In genomic region chr10:111137012-111137411, GRCh38 we compare ENCODE assay signal across 24 cellular contexts.
DNase-seq lines count a peak whose midpoint lies in the region; ATAC-seq, FAIRE-seq and TF ChIP-seq lines count a peak whose summit lies in the region.
"Had no signal": no experiment of that assay in that cellular context is flagged by ENCODE, and none has a peak within 500 bp of the region (broad histone marks: within the 10 kb centered on the region; RNA-seq: fewer than 3 reads in every experiment).

No MANE protein-coding gene starts in this region.

- H3K27me3 Mint-ChIP-seq in WTC11 (ENCODE audit: low read depth) = peaks cover 9% of the 10 kb centered on the region

- H3K4me1 ChIP-seq in HUES64 (ENCODE audit: insufficient read depth, low read length) = peaks cover 34% of the 10 kb centered on the region
- H3K4me1 ChIP-seq in HepG2 (ENCODE audit: insufficient read depth, low read length) = peaks cover 17% of the 10 kb centered on the region
- H3K4me1 ChIP-seq: BLaER1 treated with 17β-estradiol and CSF1 and Interleukin-3, amounts not matched to agents 10 nM and 100 nM; thyroid gland had no signal

- H3K9me3 ChIP-seq in HUES64 (ENCODE audit: insufficient read depth, low read depth, low read length) = no peaks in the 10 kb centered on the region
- H3K9me3 ChIP-seq in HepG2 (ENCODE audit: low read length) = no peaks in the 10 kb centered on the region
- H3K9me3 ChIP-seq: thyroid gland had no signal

- no peaks in the 10 kb centered on the region for H3K79me2 ChIP-seq in HepG2 (ENCODE audit: insufficient read depth, low read length)

- H3K36me3 ChIP-seq in HUES64 (ENCODE audit: insufficient read depth, low read length) (no peaks in the 10 kb centered on the region), HepG2 (replicated peaks in 1 of 2; ENCODE audit: control insufficient read depth in 1 of 2, insufficient read depth in 2 of 2, low read length in 2 of 2) (no peaks in the 10 kb centered on the region)
- H3K36me3 ChIP-seq: BLaER1 treated with 17β-estradiol and CSF1 and Interleukin-3, amounts not matched to agents 10 nM and 100 nM; thyroid gland had no signal

- H3K27ac ChIP-seq in 22Rv1 (peak overlapping the region; percentile 92), HUES64 (ENCODE audit: low read depth, low read length) (peak overlapping the region; percentile 92; the same call in 1 of the 2 replicates), HepG2 (ENCODE audit: extremely low read length, insufficient read depth, low read length) (no peak overlapping the region)
- H3K27ac ChIP-seq: BLaER1 treated with 17β-estradiol and CSF1 and Interleukin-3, amounts not matched to agents 10 nM and 100 nM; thyroid gland had no signal

- H3K9ac ChIP-seq in HUES64 (ENCODE audit: low read depth, low read length) (no peak overlapping the region), HepG2 (ENCODE audit: insufficient read depth, low read depth, low read length) (no peak overlapping the region)
- H3K9ac ChIP-seq: BLaER1 treated with 17β-estradiol and CSF1 and Interleukin-3, amounts not matched to agents 10 nM and 100 nM had no signal

- peak; percentile 97 for ATAC-seq in WTC11
- peak; percentile 81 for ATAC-seq in HepG2
- ATAC-seq: HCT116, Panc1 had no signal

- peaks cover 49% of the 10 kb centered on the region for H3K4me1 Mint-ChIP-seq in WTC11
- H3K4me1 Mint-ChIP-seq: activated naive CD4-positive, alpha-beta T cell treated with anti-CD3 and anti-CD28 coated beads, Interleukin-2, amount 50 U/mL, for 24 hours; memory B cell; nephron progenitor cell had no signal

- no peak for FAIRE-seq in HepG2 (lab: Jason Lieb, UNC)
- FAIRE-seq: colon, GM18507, TTC549 had no signal

- peak overlapping the region; percentile 93 for H3K27ac Mint-ChIP-seq in WTC11
- H3K27ac Mint-ChIP-seq: activated naive CD4-positive, alpha-beta T cell treated with anti-CD3 and anti-CD28 coated beads, Interleukin-2, amount 50 U/mL, for 24 hours; memory B cell; nephron progenitor cell had no signal

- no peak for TF ChIP-seq RAD21 in HepG2 (CRISPR knock-in tag; IDR thresholded peaks at IDR 0.05)

- peaks cover 32% of the 10 kb centered on the region for H3K9me3 Mint-ChIP-seq in WTC11
- H3K9me3 Mint-ChIP-seq: activated naive CD4-positive, alpha-beta T cell treated with anti-CD3 and anti-CD28 coated beads, Interleukin-2, amount 50 U/mL, for 24 hours had no signal

- no peak for TF ChIP-seq EP300 in HepG2 (IDR thresholded peaks at IDR 0.05; ENCODE audit: low read depth in 2 of 2, low read length in 2 of 2)
- no peak for TF ChIP-seq EP300 in HepG2 (CRISPR knock-in tag; IDR thresholded peaks at IDR 0.05; ENCODE audit: borderline replicate concordance)

- peak overlapping the region; percentile 17; the same call in 1 of the 2 replicates for H3K4me3 ChIP-seq in HUES64 (ENCODE audit: low read length)
- H3K4me3 ChIP-seq in HepG2 (replicated peaks in 1 of 3; ENCODE audit: insufficient read depth in 1 of 3, low read depth in 2 of 3, low read length in 3 of 3) = no peak overlapping the region
- H3K4me3 ChIP-seq: BLaER1 treated with 17β-estradiol and CSF1 and Interleukin-3, amounts not matched to agents 10 nM and 100 nM; thyroid gland had no signal

- no peak for TF ChIP-seq POLR2A in HepG2 (IDR thresholded peaks at IDR 0.05; ENCODE audit: insufficient read depth in 1 of 2, low read depth in 2 of 2, low read length in 2 of 2)

- peak overlapping the region; percentile 24 for H3K4me3 Mint-ChIP-seq in WTC11
- H3K4me3 Mint-ChIP-seq: activated naive CD4-positive, alpha-beta T cell treated with anti-CD3 and anti-CD28 coated beads, Interleukin-2, amount 50 U/mL, for 24 hours; memory B cell; nephron progenitor cell had no signal

- H3K27me3 ChIP-seq in HUES64 (ENCODE audit: insufficient read depth, low read length) (peaks cover 6% of the 10 kb centered on the region; the same call in 1 of the 2 replicates), HepG2 (ENCODE audit: control insufficient read depth in 1 of 2, insufficient read depth in 2 of 2, low read length in 2 of 2) (peaks cover 1 to 12% of the 10 kb centered on the region in 2 experiments; a peak in 3 of 5 replicates)
- H3K27me3 ChIP-seq: BLaER1 treated with 17β-estradiol and CSF1 and Interleukin-3, amounts not matched to agents 10 nM and 100 nM; thyroid gland had no signal

- TF ChIP-seq CTCF in 22Rv1 (IDR thresholded peaks at IDR 0.05) = 0 out of 2 replicates have a peak, but pooled peaks have one; percentile 19
- TF ChIP-seq CTCF in WTC11 (IDR thresholded peaks at IDR 0.05) = no peak
- TF ChIP-seq CTCF in HepG2 (CRISPR knock-in tag; IDR thresholded peaks at IDR 0.05) = no peak

- DNase-seq in WTC11 (ENCODE audit: low spot score) (peak; percentile 46), HepG2 (ENCODE audit: low spot score) (peak; percentile 13), anterior cingulate cortex (lab: John Stamatoyannopoulos, UW) (no peak), hepatic stellate cell (ENCODE audit: low spot score) (no peak), OCI-M2 (lab: John Stamatoyannopoulos, UW; ENCODE audit: unreplicated experiment) (no peak), NCI-H2029 treated with DMSO at 0.1 percent for 48 hours (lab: John Stamatoyannopoulos, UW) (no peak)
- DNase-seq: activated T-cell treated with anti-CD3 and anti-CD28 coated beads, Interleukin-2, amount 50 U/mL, for 1 hour; foreskin melanocyte; Kasumi-1; NCI-H1436 treated with DMSO at 0.1 percent for 48 hours; NCI-H69; nephron progenitor cell; stimulated activated CD4-positive, alpha-beta T cell treated with anti-CD3 and anti-CD28 coated beads, Interleukin-12 subunit alpha, Interleukin-12 subunit beta, amount 100 ng/mL, for 4 hours; thyroid gland had no signal

- in situ Hi-C loops in HepG2 (cut with HindIII; ENCODE audit: extremely low pct_ligation_motif_present, low pct_unique_long_range_greater_than_20kb) = no loop called here

- BruUV-seq in HepG2 (replicated peaks; lab: Mats Ljungman, UMichigan) = no TSS peak

- H3K36me3 Mint-ChIP-seq in WTC11 = peaks cover 15% of the 10 kb centered on the region
- H3K36me3 Mint-ChIP-seq: activated naive CD4-positive, alpha-beta T cell treated with anti-CD3 and anti-CD28 coated beads, Interleukin-2, amount 50 U/mL, for 24 hours; memory B cell had no signal

- intact Hi-C loops in HepG2 (cut with micrococcal nuclease; ENCODE audit: unreplicated experiment) = no loop called here

- WGBS in HUES64 = 7% methylated on average over 6 of the region's 6 CpGs
- WGBS in HepG2 (ENCODE audit: low lambda C conversion rate) = under 1% methylated on average over 6 of the region's 6 CpGs

- POLR2A ChIA-PET in WTC11 (lab: Charles Lee) = no interaction called here
- POLR2A ChIA-PET in HepG2 (lab: Yijun Ruan, JAX) = no interaction called here

- no peak overlapping the region for H3K4me2 ChIP-seq in HepG2 (ENCODE audit: low read depth, low read length)
- H3K4me2 ChIP-seq: BLaER1 treated with 17β-estradiol and CSF1 and Interleukin-3, amounts not matched to agents 10 nM and 100 nM had no signal

- no peaks in the 10 kb centered on the region for H4K20me1 ChIP-seq in HepG2 (ENCODE audit: insufficient read depth, low read length)
- H4K20me1 ChIP-seq: BLaER1 treated with 17β-estradiol and CSF1 and Interleukin-3, amounts not matched to agents 10 nM and 100 nM had no signal

- H2AFZ ChIP-seq in HepG2 (ENCODE audit: low read length) = no peak overlapping the region

- CTCF ChIA-PET in WTC11 (lab: Charles Lee) = interaction anchor here (0.9 to 1.3 kb wide), 2 partner anchors 17 to 61 kb away, joined by 3 to 5 read pairs; no protein-coding TSS in a partner anchor
- CTCF ChIA-PET in HepG2 (lab: Yijun Ruan, JAX; ENCODE audit: low intra/inter-chr PET ratio, low total read pairs) = no interaction called here

TF ChIP-seq in WTC11, 78 proteins besides CTCF, POLR2A, EP300 and RAD21 (continues in another document):
- no peak for TF ChIP-seq ZMAT4 (CRISPR knock-in tag; IDR thresholded peaks at IDR 0.05)
- TF ChIP-seq ZBTB43 (CRISPR knock-in tag; IDR thresholded peaks at IDR 0.05) = 0 out of 2 replicates have a peak, but pooled peaks have one; percentile 24
- TF ChIP-seq ZNF423 (CRISPR knock-in tag; IDR thresholded peaks at IDR 0.05) = peak; percentile 38; the same call in 1 of the 2 replicates

TF ChIP-seq in HepG2, 621 proteins besides CTCF, POLR2A, EP300 and RAD21:
- no peak for TF ChIP-seq SOX13 (IDR thresholded peaks at IDR 0.05)
- peak in 1 of 2 experiments; percentile 23; a peak in 1 of 4 replicates for TF ChIP-seq SOX13 (CRISPR knock-in tag; conservative IDR thresholded peaks at IDR 0.05 in 1 of 2, IDR thresholded peaks at IDR 0.05 in 1 of 2)
- 0 out of 2 replicates have a peak, but pooled peaks have one; percentile 33 for TF ChIP-seq BHLHE40 (IDR thresholded peaks at IDR 0.05; ENCODE audit: low read length)
- no peak for TF ChIP-seq ZFX (CRISPR knock-in tag; IDR thresholded peaks at IDR 0.05; ENCODE audit: low read depth)
- no peak for TF ChIP-seq ZBTB49 (CRISPR knock-in tag; IDR thresholded peaks at IDR 0.05; ENCODE audit: borderline replicate concordance)
- no peak for TF ChIP-seq FOXP1 (IDR thresholded peaks at IDR 0.05)
- peak; percentile 46; the same call in 1 of the 2 replicates for TF ChIP-seq FOXP1 (CRISPR knock-in tag; IDR thresholded peaks at IDR 0.05)
- TF ChIP-seq ZNF136 (CRISPR knock-in tag; IDR thresholded peaks at IDR 0.05; ENCODE audit: low read depth) = no peak
- no peak for TF ChIP-seq SOX6 (IDR thresholded peaks at IDR 0.05)
- peak; percentile 29; the same call in 1 of the 2 replicates for TF ChIP-seq SOX6 (CRISPR knock-in tag; IDR thresholded peaks at IDR 0.05)
- no peak for TF ChIP-seq ZNF235 (CRISPR knock-in tag; IDR thresholded peaks at IDR 0.05; ENCODE audit: borderline replicate concordance)

Comparison
In these comparisons a context has a peak if more than half of its experiments do, and no peak if none do; other contexts are left out.
1. DNase-seq: peak in WTC11 (single experiment) and HepG2 (single experiment); none in anterior cingulate cortex (0 of 58), hepatic stellate cell (single experiment), OCI-M2 (single experiment) and NCI-H2029 treated with DMSO at 0.1 percent for 48 hours (single experiment).